Comparison of ENCODE assay signal across 8 cellular contexts in the genomic region with DNA sequence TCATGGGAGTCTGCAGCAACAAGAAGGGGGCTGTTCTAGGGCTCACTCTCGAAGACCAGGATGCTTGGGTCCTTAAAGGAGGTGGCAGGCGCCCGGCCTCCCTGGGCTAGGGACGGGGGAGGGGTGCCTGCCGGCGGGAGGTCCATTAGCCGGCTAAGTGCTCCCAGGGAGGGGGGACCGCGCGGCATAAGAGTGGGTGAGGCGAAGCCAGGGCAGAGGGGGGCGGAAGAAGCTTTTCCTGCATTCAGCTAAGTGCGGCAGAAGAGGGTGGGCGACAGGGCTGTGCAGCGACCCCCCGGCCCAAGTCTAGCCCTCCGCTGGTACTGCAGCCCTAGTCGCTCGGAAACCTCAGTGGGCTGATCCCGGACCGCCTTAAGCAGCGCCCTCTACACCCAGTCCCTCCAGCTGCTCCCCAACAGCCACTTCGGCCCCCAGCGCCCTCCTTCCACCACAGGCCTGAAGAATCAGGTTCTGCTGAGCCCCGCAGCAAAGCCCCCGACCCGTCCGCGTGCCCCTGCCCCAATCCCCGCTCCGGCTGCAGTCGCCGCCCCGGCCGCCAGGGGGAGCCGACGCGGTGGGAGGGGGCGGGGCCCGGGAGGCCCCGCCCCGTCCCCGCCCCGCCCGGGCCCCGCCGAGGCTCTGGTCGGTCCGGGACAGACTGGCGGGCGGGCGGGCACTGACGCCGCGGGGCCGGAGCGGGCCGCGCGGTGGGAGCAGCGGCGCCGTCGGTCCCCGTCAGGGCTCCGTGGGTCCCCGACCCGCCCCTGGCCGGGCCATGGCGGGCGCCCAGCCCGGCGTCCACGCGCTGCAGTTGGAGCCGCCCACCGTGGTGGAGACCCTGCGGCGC. TPM values are rescaled to one million over a fixed set of nuclear protein-coding genes. Genes with fewer than 3 reads are reported as not detected.
DNase-seq lines count a peak whose midpoint lies in the region; ATAC-seq and TF ChIP-seq lines count a peak whose summit lies in the region.

A gene (plus strand): TSS at position 656 of the 847 bp plus-strand sequence. CDS start 120 bp downstream, at position 776.

- H3K9me3 Mint-ChIP-seq in CD4-positive, CD25-positive, alpha-beta regulatory T cell: peaks cover 0 to 2% (median 0%) of the 10 kb centered on the region in 7 donors

- H3K27ac Mint-ChIP-seq in CD4-positive, CD25-positive, alpha-beta regulatory T cell: peak within 1 kb of the TSS in 2 of 3 donors; percentile 36 to 38

- no peaks in the 10 kb centered on the region for H3K27me3 Mint-ChIP-seq in CD4-positive, CD25-positive, alpha-beta regulatory T cell

- peak; percentile 40 to 59 (median 49) for DNase-seq in CD4-positive, CD25-positive, alpha-beta regulatory T cell
- DNase-seq in M059J (ENCODE audit: low read depth) (peak; percentile 40), lower lobe of right lung (peak; percentile 69), NCI-H510A (lab: John Stamatoyannopoulos, UW) (no peak)
- DNase-seq in activated CD4-positive, alpha-beta T cell treated with anti-CD3 and anti-CD28 coated beads for 4 hours: peak; percentile 59 to 63
- DNase-seq in stimulated activated CD8-positive, alpha-beta memory T cell treated with anti-CD3 and anti-CD28 coated beads, Interleukin-4, amount 100 ng/mL, for 48 hours: peak; percentile 78

- H3K4me1 Mint-ChIP-seq in CD4-positive, CD25-positive, alpha-beta regulatory T cell: peaks cover 0 to 30% (median 11%) of the 10 kb centered on the region in 4 donors

- peak within 1 kb of the TSS; percentile 86 to 94 (median 90) for H3K4me3 Mint-ChIP-seq in CD4-positive, CD25-positive, alpha-beta regulatory T cell

- no peak within 1 kb of the TSS for H3K4me3 ChIP-seq in CD4-positive, CD25-positive, alpha-beta regulatory T cell (ENCODE audit: low read depth, low read length)
- peak within 1 kb of the TSS; percentile 66 to 90 for H3K4me3 ChIP-seq in duodenal mucosa (ENCODE audit: low read depth in 1 of 2, low read length in 2 of 2)
- peak within 1 kb of the TSS; percentile 91 for H3K4me3 ChIP-seq in lower lobe of right lung

- ATAC-seq in CD4-positive, CD25-positive, alpha-beta regulatory T cell (ENCODE audit: low read depth in 2 of 2): peak; percentile 62 to 69
- ATAC-seq in GM19324 (IDR thresholded peaks at IDR 0.05; ENCODE audit: low FRiP score, unreplicated experiment): peak; percentile 34
- peak; percentile 78 to 79 for ATAC-seq in lower lobe of right lung

- no peaks in the 10 kb centered on the region for H3K27me3 ChIP-seq in CD4-positive, CD25-positive, alpha-beta regulatory T cell (ENCODE audit: control insufficient read depth, insufficient read depth, low read length)
- H3K27me3 ChIP-seq in duodenal mucosa (ENCODE audit: control insufficient read depth in 1 of 2, insufficient read depth in 2 of 2, low read length in 2 of 2) (no peaks in the 10 kb centered on the region), lower lobe of right lung (ENCODE audit: low read depth) (no peaks in the 10 kb centered on the region)

- H3K9ac ChIP-seq in duodenal mucosa (ENCODE audit: low read depth in 1 of 2, low read length in 2 of 2): peak within 1 kb of the TSS; percentile 84 to 89

- no peaks in the 10 kb centered on the region for H3K9me3 ChIP-seq in CD4-positive, CD25-positive, alpha-beta regulatory T cell (ENCODE audit: control insufficient read depth in 2 of 2, low read length in 2 of 2)
- H3K9me3 ChIP-seq in duodenal mucosa (ENCODE audit: control insufficient read depth in 1 of 2, low read length in 2 of 2) (no peaks in the 10 kb centered on the region), lower lobe of right lung (no peaks in the 10 kb centered on the region)

- TF ChIP-seq CTCF in lower lobe of right lung (IDR thresholded peaks at IDR 0.05): peak; percentile 73

- no peaks in the 10 kb centered on the region for H3K36me3 Mint-ChIP-seq in CD4-positive, CD25-positive, alpha-beta regulatory T cell

- no peak within 1 kb of the TSS for H3K27ac ChIP-seq in CD4-positive, CD25-positive, alpha-beta regulatory T cell (ENCODE audit: insufficient read depth, low read length, poor library complexity, severe bottlenecking)
- H3K27ac ChIP-seq in duodenal mucosa (ENCODE audit: low read depth, low read length) (peak within 1 kb of the TSS; percentile 94), lower lobe of right lung (peak within 1 kb of the TSS; percentile 77)

- peaks cover 37% of the 10 kb centered on the region for H3K4me1 ChIP-seq in CD4-positive, CD25-positive, alpha-beta regulatory T cell (ENCODE audit: control insufficient read depth, insufficient read depth, low read length, poor library complexity, severe bottlenecking)
- H3K4me1 ChIP-seq in duodenal mucosa (ENCODE audit: control insufficient read depth in 1 of 2, insufficient read depth in 2 of 2, low read length in 2 of 2): peaks cover 60 to 71% of the 10 kb centered on the region in 2 donors
- peaks cover 33% of the 10 kb centered on the region for H3K4me1 ChIP-seq in lower lobe of right lung

- intact Hi-C loops in lower lobe of right lung (cut with DNase I): no loop called here

- H3K36me3 ChIP-seq in CD4-positive, CD25-positive, alpha-beta regulatory T cell (ENCODE audit: control insufficient read depth, insufficient read depth, low read length): no peaks in the 10 kb centered on the region
- peaks cover 10 to 22% of the 10 kb centered on the region in 2 donors for H3K36me3 ChIP-seq in duodenal mucosa (ENCODE audit: control insufficient read depth in 1 of 2, insufficient read depth in 2 of 2, low read length in 2 of 2)
- peaks cover 19% of the 10 kb centered on the region for H3K36me3 ChIP-seq in lower lobe of right lung

RNA-seq across cellular contexts. Expression of the gene that starts here (rescaled TPM):
- 3.6 TPM for total RNA-seq in CD4-positive, CD25-positive, alpha-beta regulatory T cell
- under 1 TPM; 0.10 to 0.40 (median 0.25) TPM for polyA plus RNA-seq in CD4-positive, CD25-positive, alpha-beta regulatory T cell
- total RNA-seq in M059J (2014; rRNA removed; shearing (Covaris generic)): 24.0 and 42.3 TPM in 2 replicates
- total RNA-seq in lower lobe of right lung: 31.8 TPM
